Comparison of ENCODE assay signal across 8 cellular contexts in the genomic region with DNA sequence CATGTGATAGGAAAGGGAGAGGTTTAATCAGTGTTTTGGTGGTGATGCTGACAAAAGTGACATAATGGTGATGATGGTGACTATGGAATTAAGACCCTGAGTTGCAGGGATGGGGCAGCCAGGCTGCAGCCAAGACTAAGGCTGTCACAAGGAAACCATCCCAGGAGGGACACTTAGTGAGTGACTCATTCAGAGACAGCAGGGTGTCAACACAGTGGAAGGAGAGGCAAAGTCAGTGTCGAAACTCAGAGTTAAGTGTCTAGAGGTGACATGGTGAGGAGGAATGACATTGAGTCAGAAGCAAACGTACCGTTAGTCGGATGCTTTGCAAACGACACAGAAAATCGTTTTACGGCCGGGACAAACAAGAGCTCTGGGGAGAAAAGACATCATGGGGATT. TPM values are rescaled to one million over a fixed set of nuclear protein-coding genes. Genes with fewer than 3 reads are reported as not detected.
"Had no signal": no experiment of that assay in that cellular context is flagged by ENCODE, and none has a peak within 500 bp of the region (broad histone marks: within the 10 kb centered on the region; RNA-seq: fewer than 3 reads in every experiment).

No MANE protein-coding gene starts in this region.

RNA-seq across cellular contexts. Expression of a gene that starts 30.0 kb away (rescaled TPM):
- total RNA-seq: left ventricle myocardium inferior; lung microvascular endothelial cell; mononuclear cell; myocyte; naive thymus-derived CD4-positive, alpha-beta T cell had no signal
- polyA plus RNA-seq: immature natural killer cell; naive thymus-derived CD4-positive, alpha-beta T cell had no signal

RNA-seq across cellular contexts. Expression of a gene that starts 54.8 kb away (rescaled TPM):
- total RNA-seq: left ventricle myocardium inferior, left ventricle myocardium superior, lower lobe of right lung, lung microvascular endothelial cell had no signal
- polyA plus RNA-seq: immature natural killer cell; naive thymus-derived CD4-positive, alpha-beta T cell had no signal
